ENCODE assay signal across 9 cellular contexts in the genomic region with DNA sequence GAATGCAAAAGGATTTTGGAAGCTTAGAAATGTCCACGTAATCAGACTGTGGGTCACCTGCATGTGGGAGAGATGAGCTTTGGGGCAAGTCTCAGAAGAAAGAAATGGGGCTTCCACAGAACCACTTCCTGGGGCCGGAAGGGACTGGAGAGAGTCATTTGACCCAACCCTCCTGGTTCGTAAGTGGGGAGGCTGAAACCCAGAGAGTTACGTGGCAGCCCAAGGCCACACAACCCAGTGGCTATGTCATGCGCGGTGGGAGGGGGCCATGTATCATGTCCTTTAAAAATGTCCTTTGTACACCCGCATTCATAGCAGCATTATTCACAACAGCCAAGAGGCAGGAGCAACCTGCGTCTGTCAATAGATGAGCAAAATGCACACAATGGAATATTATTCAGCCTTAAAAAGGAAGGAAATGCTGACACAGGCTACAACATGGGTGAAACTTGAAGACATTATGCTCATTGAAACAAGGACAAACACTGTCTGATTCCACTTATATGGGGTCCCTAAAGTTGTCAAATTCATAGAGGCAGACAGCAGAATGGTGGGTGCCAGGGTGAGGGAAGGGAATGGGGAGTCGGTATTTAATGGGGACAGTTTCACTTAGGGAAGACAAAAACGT. TPM values are rescaled to one million over a fixed set of nuclear protein-coding genes. Genes with fewer than 3 reads are reported as not detected.
DNase-seq lines count a peak whose midpoint lies in the region; ATAC-seq and TF ChIP-seq lines count a peak whose summit lies in the region.
"Had no signal": no experiment of that assay in that cellular context is flagged by ENCODE, and none has a peak within 500 bp of the region (broad histone marks: within the 10 kb centered on the region; RNA-seq: fewer than 3 reads in every experiment).

No MANE protein-coding gene starts in this region.

- H3K36me3 ChIP-seq in breast epithelium (no peaks in the 10 kb centered on the region), mesodermal cell (ENCODE audit: control insufficient read depth, insufficient read depth, low read length) (no peaks in the 10 kb centered on the region), upper lobe of right lung (no peaks in the 10 kb centered on the region)

- no peak overlapping the region for H3K4me3 Mint-ChIP-seq in MCF 10A (ENCODE audit: unreplicated experiment)

- peak in 1 of 2 donors; percentile 17 for DNase-seq in breast epithelium (ENCODE audit: low spot score in 2 of 2)
- no peak for DNase-seq in MCF 10A (ENCODE audit: unreplicated experiment)
- DNase-seq in coronary artery (ENCODE audit: low spot score): peak; percentile 17
- peak; percentile 51 for DNase-seq in upper lobe of right lung
- no peak for DNase-seq in GF-D8 (lab: John Stamatoyannopoulos, UW)
- DNase-seq in inferior parietal cortex (ENCODE audit: extremely low spot score): no peak

- H3K4me3 ChIP-seq in breast epithelium (peak overlapping the region; percentile 35 to 71 (median 47)), coronary artery (peak overlapping the region; percentile 68), mesodermal cell (ENCODE audit: extremely low read depth, insufficient read depth, low read length, poor library complexity, severe bottlenecking) (peak overlapping the region; percentile 25), upper lobe of right lung (peak overlapping the region; percentile 39)

- 84 to 88% methylated on average over 4 to 10 of the region's 10 CpGs for WGBS in mesodermal cell (ENCODE audit: insufficient coverage in 2 of 2), 2 experiments

- H3K4me1 Mint-ChIP-seq in MCF 10A (ENCODE audit: insufficient read depth, unreplicated experiment): peaks cover 10% of the 10 kb centered on the region

- no peaks in the 10 kb centered on the region for H3K27me3 Mint-ChIP-seq in MCF 10A (ENCODE audit: insufficient read depth, unreplicated experiment)

- TF ChIP-seq CTCF in breast epithelium (IDR thresholded peaks at IDR 0.05) (no peak), MCF 10A (IDR thresholded peaks at IDR 0.05; ENCODE audit: unreplicated experiment) (no peak), coronary artery (IDR thresholded peaks at IDR 0.05) (no peak), upper lobe of right lung (IDR thresholded peaks at IDR 0.05) (no peak)

- POLR2A ChIA-PET in MCF 10A (lab: Yijun Ruan, JAX): no interaction called here

- no TSS peak for BruUV-seq in MCF 10A (replicated peaks; lab: Mats Ljungman, UMichigan)

- H3K27me3 ChIP-seq in breast epithelium (no peaks in the 10 kb centered on the region), upper lobe of right lung (peaks cover 16% of the 10 kb centered on the region)

- intact Hi-C loops in breast epithelium (cut with DNase I; ENCODE audit: low total_unique reads): no loop called here
- intact Hi-C loops in MCF 10A (cut with micrococcal nuclease): no loop called here
- intact Hi-C loops in upper lobe of right lung (cut with DNase I): no loop called here

- H3K4me1 ChIP-seq in breast epithelium: no peaks in the 10 kb centered on the region
- peaks cover 3% of the 10 kb centered on the region for H3K4me1 ChIP-seq in mesodermal cell (ENCODE audit: control insufficient read depth, insufficient read depth, low read length, poor library complexity, severe bottlenecking)
- no peaks in the 10 kb centered on the region for H3K4me1 ChIP-seq in upper lobe of right lung

- H3K9me3 Mint-ChIP-seq in MCF 10A (ENCODE audit: unreplicated experiment): no peaks in the 10 kb centered on the region

- TF ChIP-seq POLR2A in breast epithelium (IDR thresholded peaks at IDR 0.05): no peak

- peaks cover 7% of the 10 kb centered on the region for H3K36me3 Mint-ChIP-seq in MCF 10A (ENCODE audit: insufficient read depth, unreplicated experiment)

- no peak overlapping the region for H3K27ac ChIP-seq in breast epithelium
- H3K27ac ChIP-seq in coronary artery: no peak overlapping the region
- H3K27ac ChIP-seq in mesodermal cell (ENCODE audit: low read depth, low read length, severe bottlenecking): no peak overlapping the region
- no peak overlapping the region for H3K27ac ChIP-seq in upper lobe of right lung
- H3K27ac ChIP-seq: epithelial cell of prostate had no signal

- CTCF ChIA-PET in MCF 10A (lab: Yijun Ruan, JAX): no interaction called here

- no peak overlapping the region for H3K27ac Mint-ChIP-seq in MCF 10A (ENCODE audit: low read depth, unreplicated experiment)

- H3K9me3 ChIP-seq in breast epithelium (peaks cover 0 to 3% of the 10 kb centered on the region in 2 donors), mesodermal cell (ENCODE audit: control insufficient read depth, low read length) (no peaks in the 10 kb centered on the region), upper lobe of right lung (no peaks in the 10 kb centered on the region)

- ATAC-seq in upper lobe of right lung (no peak), GM21528 (IDR thresholded peaks at IDR 0.05; ENCODE audit: low FRiP score, unreplicated experiment) (no peak)

RNA-seq across cellular contexts. Expression of gene CAMK2B, which starts 15.1 kb away (rescaled TPM):
- total RNA-seq in breast epithelium (1 to 10 TPM in 2 of 3 donors, not detected in 1; 2.0 to 9.2 TPM), MCF 10A (2022) (0.54 and 1.8 TPM in 2 replicates), upper lobe of right lung (0.17 TPM)
- polyA plus RNA-seq in mesodermal cell (2013, experiment 1 of 2): 0.48 TPM
- polyA plus RNA-seq in mesodermal cell (2013, experiment 2 of 2): 0.20 TPM

Comparison
In these comparisons a context has a peak if more than half of its experiments do, and no peak if none do; other contexts are left out.
1. DNase-seq: peak in coronary artery (single experiment) and upper lobe of right lung (single experiment); none in MCF 10A (single experiment), GF-D8 (single experiment) and inferior parietal cortex (single experiment).
2. Peak in every context shown above with its lines, with median percentiles within 50 percentile points of each other: H3K4me3 ChIP-seq.